Comparison of ENCODE assay signal across 9 cellular contexts in genomic region chr10:103736763-103737162, GRCh38.
DNase-seq lines count a peak whose midpoint lies in the region; ATAC-seq and TF ChIP-seq lines count a peak whose summit lies in the region.
"Had no signal": no experiment of that assay in that cellular context is flagged by ENCODE, and none has a peak within 500 bp of the region (broad histone marks: within the 10 kb centered on the region; RNA-seq: fewer than 3 reads in every experiment).

No MANE protein-coding gene starts in this region.

- no peak for TF ChIP-seq CTCF in choroid plexus epithelial cell (conservative IDR thresholded peaks at IDR 0.05; ENCODE audit: low read depth, low read length)

- H3K27me3 ChIP-seq in naive thymus-derived CD4-positive, alpha-beta T cell (ENCODE audit: control insufficient read depth in 2 of 2, insufficient read depth in 2 of 2, low read length in 2 of 2) = no peaks in the 10 kb centered on the region

- intact Hi-C loops in naive thymus-derived CD4-positive, alpha-beta T cell (cut with micrococcal nuclease) = no loop called here

- H3K4me1 ChIP-seq in naive thymus-derived CD4-positive, alpha-beta T cell (ENCODE audit: control insufficient read depth in 2 of 2, insufficient read depth in 2 of 2, low read length in 2 of 2) = no peaks in the 10 kb centered on the region

- peak; percentile 69 for ATAC-seq in stimulated activated effector memory CD8-positive, alpha-beta T cell treated with anti-CD3 and anti-CD28 coated beads, Interleukin-12 subunit alpha, Interleukin-12 subunit beta, amount 100 ng/mL, for 72 hours
- no peak for ATAC-seq in naive thymus-derived CD4-positive, alpha-beta T cell
- no peak for ATAC-seq in HG03521 (IDR thresholded peaks at IDR 0.05; ENCODE audit: unreplicated experiment)

- H3K36me3 Mint-ChIP-seq in activated naive CD4-positive, alpha-beta T cell treated with anti-CD3 and anti-CD28 coated beads, Interleukin-2, amount 10 ng/mL, durations not matched to agents 7 days and 5 days = no peaks in the 10 kb centered on the region
- no peaks in the 10 kb centered on the region for H3K36me3 Mint-ChIP-seq in stimulated activated effector memory CD8-positive, alpha-beta T cell treated with anti-CD3 and anti-CD28 coated beads, Interleukin-12 subunit alpha, Interleukin-12 subunit beta, amount 100 ng/mL, for 72 hours
- no peaks in the 10 kb centered on the region for H3K36me3 Mint-ChIP-seq in naive thymus-derived CD4-positive, alpha-beta T cell

- H3K27me3 Mint-ChIP-seq in activated naive CD4-positive, alpha-beta T cell treated with anti-CD3 and anti-CD28 coated beads, Interleukin-2, amount 10 ng/mL, durations not matched to agents 7 days and 5 days = peaks cover 45% of the 10 kb centered on the region
- peaks cover 0 to 6% (median 0%) of the 10 kb centered on the region in 5 donors for H3K27me3 Mint-ChIP-seq in naive thymus-derived CD4-positive, alpha-beta T cell

- DNase-seq in activated naive CD4-positive, alpha-beta T cell treated with anti-CD3 and anti-CD28 coated beads, Interleukin-2, amount 10 ng/mL, durations not matched to agents 7 days and 5 days = peak; percentile 28
- no peak for DNase-seq in activated naive CD4-positive, alpha-beta T cell treated with Interleukin-2 at 50 U/mL for 16 hours
- DNase-seq in NCI-H2196 treated with DMSO at 0.1 percent for 48 hours (lab: John Stamatoyannopoulos, UW; ENCODE audit: unreplicated experiment) = peak; percentile 29
- peak; percentile 33 for DNase-seq in choroid plexus epithelial cell (ENCODE audit: low read depth)
- no peak for DNase-seq in stimulated activated effector memory CD8-positive, alpha-beta T cell treated with anti-CD3 and anti-CD28 coated beads, Interleukin-12 subunit alpha, Interleukin-12 subunit beta, amount 100 ng/mL, for 72 hours (ENCODE audit: low spot score in 2 of 2)
- no peak for DNase-seq in naive thymus-derived CD4-positive, alpha-beta T cell
- DNase-seq in stimulated activated CD4-positive, alpha-beta T cell treated with anti-CD3 and anti-CD28 coated beads, Interleukin-2, amount 100 ng/mL, for 48 hours = no peak

- POLR2A ChIA-PET in naive thymus-derived CD4-positive, alpha-beta T cell (lab: Charles Lee) = interaction anchor here (1.4 kb wide), 1 partner anchor 11 kb away, joined by 6 read pairs; no protein-coding TSS in a partner anchor

- no peaks in the 10 kb centered on the region for H3K36me3 ChIP-seq in naive thymus-derived CD4-positive, alpha-beta T cell (ENCODE audit: control insufficient read depth in 2 of 3, insufficient read depth in 3 of 3, low read length in 3 of 3)

- no peaks in the 10 kb centered on the region for H3K9me3 Mint-ChIP-seq in activated naive CD4-positive, alpha-beta T cell treated with anti-CD3 and anti-CD28 coated beads, Interleukin-2, amount 10 ng/mL, durations not matched to agents 7 days and 5 days
- H3K9me3 Mint-ChIP-seq in stimulated activated effector memory CD8-positive, alpha-beta T cell treated with anti-CD3 and anti-CD28 coated beads, Interleukin-12 subunit alpha, Interleukin-12 subunit beta, amount 100 ng/mL, for 72 hours = no peaks in the 10 kb centered on the region
- no peaks in the 10 kb centered on the region for H3K9me3 Mint-ChIP-seq in naive thymus-derived CD4-positive, alpha-beta T cell

- H3K27ac ChIP-seq in naive thymus-derived CD4-positive, alpha-beta T cell (ENCODE audit: low read depth, low read length) = no peak overlapping the region

- H3K9me3 ChIP-seq in naive thymus-derived CD4-positive, alpha-beta T cell (ENCODE audit: control insufficient read depth in 2 of 3, low read length in 3 of 3) = no peaks in the 10 kb centered on the region
- H3K9me3 ChIP-seq: Caco-2 had no signal

- H3K27ac Mint-ChIP-seq in activated naive CD4-positive, alpha-beta T cell treated with anti-CD3 and anti-CD28 coated beads, Interleukin-2, amount 10 ng/mL, durations not matched to agents 7 days and 5 days = no peak overlapping the region
- no peak overlapping the region for H3K27ac Mint-ChIP-seq in stimulated activated effector memory CD8-positive, alpha-beta T cell treated with anti-CD3 and anti-CD28 coated beads, Interleukin-12 subunit alpha, Interleukin-12 subunit beta, amount 100 ng/mL, for 72 hours
- H3K27ac Mint-ChIP-seq in naive thymus-derived CD4-positive, alpha-beta T cell = no peak overlapping the region

- H3K4me3 ChIP-seq in choroid plexus epithelial cell (ENCODE audit: low read depth, low read length) = no peak overlapping the region
- H3K4me3 ChIP-seq in naive thymus-derived CD4-positive, alpha-beta T cell (ENCODE audit: low read length) = no peak overlapping the region

- H3K4me1 Mint-ChIP-seq in activated naive CD4-positive, alpha-beta T cell treated with anti-CD3 and anti-CD28 coated beads, Interleukin-2, amount 10 ng/mL, durations not matched to agents 7 days and 5 days = no peaks in the 10 kb centered on the region
- no peaks in the 10 kb centered on the region for H3K4me1 Mint-ChIP-seq in stimulated activated effector memory CD8-positive, alpha-beta T cell treated with anti-CD3 and anti-CD28 coated beads, Interleukin-12 subunit alpha, Interleukin-12 subunit beta, amount 100 ng/mL, for 72 hours
- H3K4me1 Mint-ChIP-seq in naive thymus-derived CD4-positive, alpha-beta T cell = peaks cover 0 to 4% (median 0%) of the 10 kb centered on the region in 7 donors

- CTCF ChIA-PET in activated naive CD4-positive, alpha-beta T cell treated with anti-CD3 and anti-CD28 coated beads, Interleukin-2, amount 10 ng/mL, durations not matched to agents 7 days and 5 days (lab: Charles Lee) = interaction anchor here (2.3 kb wide), 1 partner anchor 11 kb away, joined by 5 read pairs; no protein-coding TSS in a partner anchor
- CTCF ChIA-PET in naive thymus-derived CD4-positive, alpha-beta T cell (lab: Charles Lee) = no interaction called here

- no peak overlapping the region for H3K4me3 Mint-ChIP-seq in activated naive CD4-positive, alpha-beta T cell treated with anti-CD3 and anti-CD28 coated beads, Interleukin-2, amount 10 ng/mL, durations not matched to agents 7 days and 5 days
- H3K4me3 Mint-ChIP-seq in stimulated activated effector memory CD8-positive, alpha-beta T cell treated with anti-CD3 and anti-CD28 coated beads, Interleukin-12 subunit alpha, Interleukin-12 subunit beta, amount 100 ng/mL, for 72 hours = no peak overlapping the region
- H3K4me3 Mint-ChIP-seq in naive thymus-derived CD4-positive, alpha-beta T cell = no peak overlapping the region

Comparison
In these comparisons a context has a peak if more than half of its experiments do, and no peak if none do; other contexts are left out.
1. DNase-seq: peak in activated naive CD4-positive, alpha-beta T cell treated with anti-CD3 and anti-CD28 coated beads, Interleukin-2, amount 10 ng/mL, durations not matched to agents 7 days and 5 days (single experiment), NCI-H2196 treated with DMSO at 0.1 percent for 48 hours (single experiment) and choroid plexus epithelial cell (single experiment); none in activated naive CD4-positive, alpha-beta T cell treated with Interleukin-2 at 50 U/mL for 16 hours (single experiment), stimulated activated effector memory CD8-positive, alpha-beta T cell treated with anti-CD3 and anti-CD28 coated beads, Interleukin-12 subunit alpha, Interleukin-12 subunit beta, amount 100 ng/mL, for 72 hours (0 of 2), naive thymus-derived CD4-positive, alpha-beta T cell (0 of 9) and stimulated activated CD4-positive, alpha-beta T cell treated with anti-CD3 and anti-CD28 coated beads, Interleukin-2, amount 100 ng/mL, for 48 hours (0 of 2).